Comparison of ENCODE assay signal across 1 cellular context in genomic region chr12:113758165-113758924, GRCh38.
TF ChIP-seq lines count a peak whose summit lies in the region.

No MANE protein-coding gene starts in this region.

TF ChIP-seq in K562, 482 proteins besides CTCF, POLR2A, EP300 and RAD21 (continued from another document and continues in another):
- TF ChIP-seq, protein P1, sequence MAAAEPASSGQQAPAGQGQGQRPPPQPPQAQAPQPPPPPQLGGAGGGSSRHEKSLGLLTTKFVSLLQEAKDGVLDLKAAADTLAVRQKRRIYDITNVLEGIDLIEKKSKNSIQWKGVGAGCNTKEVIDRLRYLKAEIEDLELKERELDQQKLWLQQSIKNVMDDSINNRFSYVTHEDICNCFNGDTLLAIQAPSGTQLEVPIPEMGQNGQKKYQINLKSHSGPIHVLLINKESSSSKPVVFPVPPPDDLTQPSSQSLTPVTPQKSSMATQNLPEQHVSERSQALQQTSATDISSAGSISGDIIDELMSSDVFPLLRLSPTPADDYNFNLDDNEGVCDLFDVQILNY (CRISPR knock-in tag; IDR thresholded peaks at IDR 0.05): no peak
- no peak for TF ChIP-seq CREB1 (IDR thresholded peaks at IDR 0.05)
- no peak for TF ChIP-seq CREB1 (CRISPR knock-in tag; IDR thresholded peaks at IDR 0.05)
- TF ChIP-seq GABPB1 (CRISPR knock-in tag; IDR thresholded peaks at IDR 0.05): no peak
- no peak for TF ChIP-seq JUN (IDR thresholded peaks at IDR 0.05; ENCODE audit: borderline replicate concordance, low read depth, low read length)
- no peak for TF ChIP-seq JUN (CRISPR knock-in tag; IDR thresholded peaks at IDR 0.05; ENCODE audit: borderline replicate concordance)
- no peak for TF ChIP-seq FOXA3 (CRISPR knock-in tag; conservative IDR thresholded peaks at IDR 0.05 in 1 of 2, IDR thresholded peaks at IDR 0.05 in 1 of 2)
- TF ChIP-seq ELF2 (CRISPR knock-in tag; IDR thresholded peaks at IDR 0.05): 0 out of 2 replicates have a peak, but pooled peaks have one; percentile 30
- TF ChIP-seq HDAC2 (IDR thresholded peaks at IDR 0.05): no peak
- TF ChIP-seq ARID2 (IDR thresholded peaks at IDR 0.05): no peak
- no peak for TF ChIP-seq ZNF121 (CRISPR knock-in tag; conservative IDR thresholded peaks at IDR 0.05)
- peak; percentile 60; the same call in 1 of the 2 replicates for TF ChIP-seq ELF4 (CRISPR knock-in tag; IDR thresholded peaks at IDR 0.05)
- TF ChIP-seq ZNF511 (CRISPR knock-in tag; IDR thresholded peaks at IDR 0.05): no peak
- TF ChIP-seq, protein P2, sequence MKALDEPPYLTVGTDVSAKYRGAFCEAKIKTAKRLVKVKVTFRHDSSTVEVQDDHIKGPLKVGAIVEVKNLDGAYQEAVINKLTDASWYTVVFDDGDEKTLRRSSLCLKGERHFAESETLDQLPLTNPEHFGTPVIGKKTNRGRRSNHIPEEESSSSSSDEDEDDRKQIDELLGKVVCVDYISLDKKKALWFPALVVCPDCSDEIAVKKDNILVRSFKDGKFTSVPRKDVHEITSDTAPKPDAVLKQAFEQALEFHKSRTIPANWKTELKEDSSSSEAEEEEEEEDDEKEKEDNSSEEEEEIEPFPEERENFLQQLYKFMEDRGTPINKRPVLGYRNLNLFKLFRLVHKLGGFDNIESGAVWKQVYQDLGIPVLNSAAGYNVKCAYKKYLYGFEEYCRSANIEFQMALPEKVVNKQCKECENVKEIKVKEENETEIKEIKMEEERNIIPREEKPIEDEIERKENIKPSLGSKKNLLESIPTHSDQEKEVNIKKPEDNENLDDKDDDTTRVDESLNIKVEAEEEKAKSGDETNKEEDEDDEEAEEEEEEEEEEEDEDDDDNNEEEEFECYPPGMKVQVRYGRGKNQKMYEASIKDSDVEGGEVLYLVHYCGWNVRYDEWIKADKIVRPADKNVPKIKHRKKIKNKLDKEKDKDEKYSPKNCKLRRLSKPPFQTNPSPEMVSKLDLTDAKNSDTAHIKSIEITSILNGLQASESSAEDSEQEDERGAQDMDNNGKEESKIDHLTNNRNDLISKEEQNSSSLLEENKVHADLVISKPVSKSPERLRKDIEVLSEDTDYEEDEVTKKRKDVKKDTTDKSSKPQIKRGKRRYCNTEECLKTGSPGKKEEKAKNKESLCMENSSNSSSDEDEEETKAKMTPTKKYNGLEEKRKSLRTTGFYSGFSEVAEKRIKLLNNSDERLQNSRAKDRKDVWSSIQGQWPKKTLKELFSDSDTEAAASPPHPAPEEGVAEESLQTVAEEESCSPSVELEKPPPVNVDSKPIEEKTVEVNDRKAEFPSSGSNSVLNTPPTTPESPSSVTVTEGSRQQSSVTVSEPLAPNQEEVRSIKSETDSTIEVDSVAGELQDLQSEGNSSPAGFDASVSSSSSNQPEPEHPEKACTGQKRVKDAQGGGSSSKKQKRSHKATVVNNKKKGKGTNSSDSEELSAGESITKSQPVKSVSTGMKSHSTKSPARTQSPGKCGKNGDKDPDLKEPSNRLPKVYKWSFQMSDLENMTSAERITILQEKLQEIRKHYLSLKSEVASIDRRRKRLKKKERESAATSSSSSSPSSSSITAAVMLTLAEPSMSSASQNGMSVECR (CRISPR knock-in tag; IDR thresholded peaks at IDR 0.05): no peak
- TF ChIP-seq ZFX (CRISPR knock-in tag; IDR thresholded peaks at IDR 0.05): no peak
- no peak for TF ChIP-seq MECOM (CRISPR knock-in tag; IDR thresholded peaks at IDR 0.05)
- no peak for TF ChIP-seq RREB1 (CRISPR knock-in tag; IDR thresholded peaks at IDR 0.05)
- no peak for TF ChIP-seq SAP30 (IDR thresholded peaks at IDR 0.05; ENCODE audit: borderline replicate concordance, insufficient read depth, low read depth, low read length, poor library complexity, severe bottlenecking)
- TF ChIP-seq, protein P3, sequence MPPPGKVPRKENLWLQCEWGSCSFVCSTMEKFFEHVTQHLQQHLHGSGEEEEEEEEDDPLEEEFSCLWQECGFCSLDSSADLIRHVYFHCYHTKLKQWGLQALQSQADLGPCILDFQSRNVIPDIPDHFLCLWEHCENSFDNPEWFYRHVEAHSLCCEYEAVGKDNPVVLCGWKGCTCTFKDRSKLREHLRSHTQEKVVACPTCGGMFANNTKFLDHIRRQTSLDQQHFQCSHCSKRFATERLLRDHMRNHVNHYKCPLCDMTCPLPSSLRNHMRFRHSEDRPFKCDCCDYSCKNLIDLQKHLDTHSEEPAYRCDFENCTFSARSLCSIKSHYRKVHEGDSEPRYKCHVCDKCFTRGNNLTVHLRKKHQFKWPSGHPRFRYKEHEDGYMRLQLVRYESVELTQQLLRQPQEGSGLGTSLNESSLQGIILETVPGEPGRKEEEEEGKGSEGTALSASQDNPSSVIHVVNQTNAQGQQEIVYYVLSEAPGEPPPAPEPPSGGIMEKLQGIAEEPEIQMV (tag; conservative IDR thresholded peaks at IDR 0.05; ENCODE audit: low read depth): no peak
- TF ChIP-seq THRAP3 (IDR thresholded peaks at IDR 0.05; ENCODE audit: borderline replicate concordance): no peak
- TF ChIP-seq MYNN (IDR thresholded peaks at IDR 0.05): peak; percentile 40; the same call in 1 of the 2 replicates
- no peak for TF ChIP-seq MYNN (CRISPR knock-in tag; IDR thresholded peaks at IDR 0.05)
- no peak for TF ChIP-seq DDX20 (tag; IDR thresholded peaks at IDR 0.05; ENCODE audit: low read depth)
- TF ChIP-seq RBM17 (IDR thresholded peaks at IDR 0.05; ENCODE audit: borderline replicate concordance, low read depth, low read length): no peak
- no peak for TF ChIP-seq ZFPM2 (CRISPR knock-in tag; IDR thresholded peaks at IDR 0.05)
- TF ChIP-seq CHD2 (IDR thresholded peaks at IDR 0.05; ENCODE audit: low read depth, low read length): no peak
- no peak for TF ChIP-seq ZFP36 (IDR thresholded peaks at IDR 0.05; ENCODE audit: low read depth, low read length, partially characterized antibody)
- no peak for TF ChIP-seq ZBTB26 (CRISPR knock-in tag; IDR thresholded peaks at IDR 0.05)
- TF ChIP-seq ZNF239 (CRISPR knock-in tag; IDR thresholded peaks at IDR 0.05): no peak
- no peak for TF ChIP-seq CHCHD3 (CRISPR knock-in tag; IDR thresholded peaks at IDR 0.05)
- no peak for TF ChIP-seq ZNF589 (CRISPR knock-in tag; IDR thresholded peaks at IDR 0.05; ENCODE audit: low read depth)
- no peak for TF ChIP-seq ZNF217 (CRISPR knock-in tag; IDR thresholded peaks at IDR 0.05)
- no peak for TF ChIP-seq ILK (tag; IDR thresholded peaks at IDR 0.05; ENCODE audit: borderline replicate concordance, low read depth)
- TF ChIP-seq, protein P4, sequence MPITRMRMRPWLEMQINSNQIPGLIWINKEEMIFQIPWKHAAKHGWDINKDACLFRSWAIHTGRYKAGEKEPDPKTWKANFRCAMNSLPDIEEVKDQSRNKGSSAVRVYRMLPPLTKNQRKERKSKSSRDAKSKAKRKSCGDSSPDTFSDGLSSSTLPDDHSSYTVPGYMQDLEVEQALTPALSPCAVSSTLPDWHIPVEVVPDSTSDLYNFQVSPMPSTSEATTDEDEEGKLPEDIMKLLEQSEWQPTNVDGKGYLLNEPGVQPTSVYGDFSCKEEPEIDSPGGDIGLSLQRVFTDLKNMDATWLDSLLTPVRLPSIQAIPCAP (CRISPR knock-in tag; IDR thresholded peaks at IDR 0.05; ENCODE audit: borderline replicate concordance): no peak
- TF ChIP-seq IFI16 (CRISPR knock-in tag; IDR thresholded peaks at IDR 0.05): no peak
- TF ChIP-seq, protein P5, sequence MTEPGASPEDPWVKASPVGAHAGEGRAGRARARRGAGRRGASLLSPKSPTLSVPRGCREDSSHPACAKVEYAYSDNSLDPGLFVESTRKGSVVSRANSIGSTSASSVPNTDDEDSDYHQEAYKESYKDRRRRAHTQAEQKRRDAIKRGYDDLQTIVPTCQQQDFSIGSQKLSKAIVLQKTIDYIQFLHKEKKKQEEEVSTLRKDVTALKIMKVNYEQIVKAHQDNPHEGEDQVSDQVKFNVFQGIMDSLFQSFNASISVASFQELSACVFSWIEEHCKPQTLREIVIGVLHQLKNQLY (CRISPR knock-in tag; conservative IDR thresholded peaks at IDR 0.05): no peak
- no peak for TF ChIP-seq RBM22 (IDR thresholded peaks at IDR 0.05; ENCODE audit: low read depth, low read length, poor library complexity, severe bottlenecking)
